12 cellular contexts compared by ENCODE assay signal in genomic region chr2:237304763-237305514, GRCh38.
A peak's percentile ranks its signal among the peaks of the same experiment; 100 is the strongest.
DNase-seq lines count a peak whose midpoint lies in the region; ATAC-seq and TF ChIP-seq lines count a peak whose summit lies in the region.
"Had no signal": no experiment of that assay in that cellular context is flagged by ENCODE, and none has a peak within 500 bp of the region (broad histone marks: within the 10 kb centered on the region; RNA-seq: fewer than 3 reads in every experiment).

No MANE protein-coding gene starts in this region.

- DNase-seq in MCF 10A (ENCODE audit: unreplicated experiment) (peak; percentile 93), breast epithelium (ENCODE audit: low spot score in 2 of 2) (no peak), adipocyte (ENCODE audit: low read depth) (peak; percentile 52), fibroblast of villous mesenchyme (ENCODE audit: low read depth) (peak; percentile 74), GM19238 (ENCODE audit: insufficient read length, low spot score) (no peak), ureter (ENCODE audit: low spot score) (no peak)
- no peak for DNase-seq in activated CD4-positive, alpha-beta T cell treated with anti-CD3 and anti-CD28 coated beads, Interleukin-2, amount 50 U/mL, for 48 hours
- DNase-seq: naive thymus-derived CD4-positive, alpha-beta T cell; transverse colon had no signal

- CTCF ChIA-PET in MCF 10A (lab: Yijun Ruan, JAX): interaction anchor here (1.1 kb wide), 1 partner anchor 117 kb away, joined by 3 read pairs; no protein-coding TSS in a partner anchor

- H3K9me3 ChIP-seq in breast epithelium (no peaks in the 10 kb centered on the region), adipocyte (ENCODE audit: control insufficient read depth, low read length) (no peaks in the 10 kb centered on the region)
- H3K9me3 ChIP-seq: Peyer's patch, transverse colon had no signal

- ATAC-seq in GM18868 (IDR thresholded peaks at IDR 0.05; ENCODE audit: unreplicated experiment): no peak
- ATAC-seq: naive thymus-derived CD4-positive, alpha-beta T cell had no signal

- H3K4me1 Mint-ChIP-seq in MCF 10A (ENCODE audit: insufficient read depth, unreplicated experiment): peaks cover 42% of the 10 kb centered on the region
- H3K4me1 Mint-ChIP-seq: naive thymus-derived CD4-positive, alpha-beta T cell had no signal

- H3K4me1 ChIP-seq in breast epithelium (no peaks in the 10 kb centered on the region), adipocyte (ENCODE audit: control insufficient read depth, insufficient read depth, low read length) (peaks cover 57% of the 10 kb centered on the region)

- no peak overlapping the region for H3K9ac ChIP-seq in adipocyte (ENCODE audit: low read length)

- no peak overlapping the region for H3K4me3 Mint-ChIP-seq in MCF 10A (ENCODE audit: unreplicated experiment)

- TF ChIP-seq CTCF in MCF 10A (IDR thresholded peaks at IDR 0.05; ENCODE audit: unreplicated experiment) (no peak), breast epithelium (IDR thresholded peaks at IDR 0.05) (no peak), fibroblast of villous mesenchyme (IDR thresholded peaks at IDR 0.05; ENCODE audit: insufficient read depth, low read depth, low read length) (no peak)

- no peak overlapping the region for H3K4me3 ChIP-seq in breast epithelium
- H3K4me3 ChIP-seq in adipocyte (ENCODE audit: low read length): no peak overlapping the region
- H3K4me3 ChIP-seq in fibroblast of villous mesenchyme (ENCODE audit: low read depth, low read length): no peak overlapping the region
- H3K4me3 ChIP-seq: Peyer's patch, transverse colon had no signal

- no peak overlapping the region for H3K27ac ChIP-seq in breast epithelium
- H3K27ac ChIP-seq: HL-60, Peyer's patch, transverse colon had no signal

- no peaks in the 10 kb centered on the region for H3K27me3 ChIP-seq in breast epithelium
- H3K27me3 ChIP-seq in adipocyte (replicated peaks; ENCODE audit: control insufficient read depth, insufficient read depth, low read length): no peaks in the 10 kb centered on the region
- H3K27me3 ChIP-seq: Peyer's patch, transverse colon had no signal

- H3K9me3 Mint-ChIP-seq in MCF 10A (ENCODE audit: unreplicated experiment): peaks cover 8% of the 10 kb centered on the region

- intact Hi-C loops in MCF 10A (cut with micrococcal nuclease) (no loop called here), breast epithelium (cut with DNase I; ENCODE audit: low total_unique reads) (no loop called here)

- POLR2A ChIA-PET in MCF 10A (lab: Yijun Ruan, JAX): interaction anchor here (0.7 to 1.7 kb wide), 3 partner anchors 40 to 161 kb away, joined by 3 to 4 read pairs (median 3); no protein-coding TSS in a partner anchor

- TF ChIP-seq POLR2A in breast epithelium (IDR thresholded peaks at IDR 0.05): no peak

- no TSS peak for BruUV-seq in MCF 10A (replicated peaks; lab: Mats Ljungman, UMichigan)

- H3K27me3 Mint-ChIP-seq in MCF 10A (ENCODE audit: insufficient read depth, unreplicated experiment): no peaks in the 10 kb centered on the region

- H3K36me3 Mint-ChIP-seq in MCF 10A (ENCODE audit: insufficient read depth, unreplicated experiment): no peaks in the 10 kb centered on the region

- H3K36me3 ChIP-seq in breast epithelium (no peaks in the 10 kb centered on the region), adipocyte (ENCODE audit: control insufficient read depth, insufficient read depth, low read length, severe bottlenecking) (no peaks in the 10 kb centered on the region)
- H3K36me3 ChIP-seq: Peyer's patch, transverse colon had no signal

- peak overlapping the region; percentile 58 for H3K27ac Mint-ChIP-seq in MCF 10A (ENCODE audit: low read depth, unreplicated experiment)
- H3K27ac Mint-ChIP-seq: naive thymus-derived CD4-positive, alpha-beta T cell had no signal

Comparison
In these comparisons a context has a peak if more than half of its experiments do, and no peak if none do; other contexts are left out.
1. DNase-seq: peak in MCF 10A (single experiment), adipocyte (single experiment) and fibroblast of villous mesenchyme (single experiment); none in breast epithelium (0 of 2), activated CD4-positive, alpha-beta T cell treated with anti-CD3 and anti-CD28 coated beads, Interleukin-2, amount 50 U/mL, for 48 hours (0 of 2), GM19238 (single experiment) and ureter (single experiment).